Comparison of ENCODE assay signal across 15 cellular contexts in genomic region chr5:131259326-131259725, GRCh38. TPM values are rescaled to one million over a fixed set of nuclear protein-coding genes. Genes with fewer than 3 reads are reported as not detected.
DNase-seq lines count a peak whose midpoint lies in the region; ATAC-seq, FAIRE-seq and TF ChIP-seq lines count a peak whose summit lies in the region.
"Had no signal": no experiment of that assay in that cellular context is flagged by ENCODE, and none has a peak within 500 bp of the region (broad histone marks: within the 10 kb centered on the region; RNA-seq: fewer than 3 reads in every experiment).

No MANE protein-coding gene starts in this region.

- peak overlapping the region; percentile 63 for H3K4me2 ChIP-seq in mammary epithelial cell (ENCODE audit: insufficient read depth, low read depth, low read length)

- H3K27me3 ChIP-seq in mammary epithelial cell (ENCODE audit: insufficient read depth, low read length), result no peaks in the 10 kb centered on the region
- no peaks in the 10 kb centered on the region for H3K27me3 ChIP-seq in gastrocnemius medialis
- H3K27me3 ChIP-seq: uterus had no signal

- peaks cover 38% of the 10 kb centered on the region for H3K36me3 Mint-ChIP-seq in activated CD4-positive, alpha-beta T cell treated with anti-CD3 and anti-CD28 coated beads, Interleukin-2, amount 10 ng/mL, durations not matched to agents 7 days and 5 days (ENCODE audit: low read depth)

- H3K27me3 Mint-ChIP-seq in activated CD4-positive, alpha-beta T cell treated with anti-CD3 and anti-CD28 coated beads, Interleukin-2, amount 10 ng/mL, durations not matched to agents 7 days and 5 days, result no peaks in the 10 kb centered on the region

- H3K4me3 ChIP-seq in mammary epithelial cell (replicated peaks in 1 of 3; ENCODE audit: insufficient read depth in 1 of 3, low read depth in 2 of 3, low read length in 3 of 3) (no peak overlapping the region), gastrocnemius medialis (no peak overlapping the region)
- H3K4me3 ChIP-seq: coronary artery, uterus had no signal

- in situ Hi-C loops in mammary epithelial cell (cut with MboI; ENCODE audit: low sequenced_read_pairs in 2 of 2) (no loop called here), gastrocnemius medialis (cut with MboI; ENCODE audit: low sequenced_read_pairs in 4 of 4) (loop anchor here in 1 of 4 donors (10.0 kb wide), 1 partner anchor 95 kb away; the partner anchor contains the start of gene HINT1)

- H3K4me1 Mint-ChIP-seq in activated CD4-positive, alpha-beta T cell treated with anti-CD3 and anti-CD28 coated beads, Interleukin-2, amount 10 ng/mL, durations not matched to agents 7 days and 5 days, result peaks cover 71% of the 10 kb centered on the region

- H3K79me2 ChIP-seq in mammary epithelial cell (ENCODE audit: insufficient read depth, low read length), result peaks cover 5% of the 10 kb centered on the region

- no peak overlapping the region for H3K4me3 Mint-ChIP-seq in activated CD4-positive, alpha-beta T cell treated with anti-CD3 and anti-CD28 coated beads, Interleukin-2, amount 10 ng/mL, durations not matched to agents 7 days and 5 days
- H3K4me3 Mint-ChIP-seq: nephron progenitor cell had no signal

- POLR2A ChIA-PET in activated CD4-positive, alpha-beta T cell treated with anti-CD3 and anti-CD28 coated beads, Interleukin-2, amount 10 ng/mL, durations not matched to agents 7 days and 5 days (lab: Charles Lee), result no interaction called here

- CTCF ChIA-PET in activated CD4-positive, alpha-beta T cell treated with anti-CD3 and anti-CD28 coated beads, Interleukin-2, amount 10 ng/mL, durations not matched to agents 7 days and 5 days (lab: Charles Lee), result interaction anchor here (0.6 to 2.3 kb wide), 4 partner anchors 11 to 105 kb away, joined by 3 to 6 read pairs (median 4); partner anchors contain the start of gene HINT1
- CTCF ChIA-PET in mammary epithelial cell (lab: Charles Lee; ENCODE audit: low non-redundant PET), result no interaction called here

- no peak for DNase-seq in activated CD4-positive, alpha-beta T cell treated with anti-CD3 and anti-CD28 coated beads, Interleukin-2, amount 10 ng/mL, durations not matched to agents 7 days and 5 days
- DNase-seq in activated CD4-positive, alpha-beta T cell treated with anti-CD3 and anti-CD28 coated beads for 4 hours, result no peak
- DNase-seq in RCC 7860 (ENCODE audit: low spot score) (no peak), mammary epithelial cell (no peak), gastrocnemius medialis (no peak), NCI-H1436 (lab: John Stamatoyannopoulos, UW) (no peak), middle frontal gyrus (ENCODE audit: extremely low spot score, low spot score) (no peak), Kasumi-1 (lab: John Stamatoyannopoulos, UW) (no peak)
- DNase-seq: activated effector memory CD4-positive, alpha-beta T cell treated with Interleukin-2 at 50 U/mL for 16 hours; erythroblast; KBM-7; NCI-H1105 treated with DMSO at 0.1 percent for 48 hours; nephron progenitor cell; uterus had no signal

- FAIRE-seq in RCC 7860 (lab: Jason Lieb, UNC), result peak; percentile 20

- TF ChIP-seq POLR2A in gastrocnemius medialis (IDR thresholded peaks at IDR 0.05), result no peak

- H2AFZ ChIP-seq in mammary epithelial cell (ENCODE audit: low read depth, low read length), result peak overlapping the region; percentile 6

- intact Hi-C loops in mammary epithelial cell (cut with micrococcal nuclease) (no loop called here), gastrocnemius medialis (cut with DNase I; ENCODE audit: low total_unique reads) (no loop called here)

- H3K9ac ChIP-seq in mammary epithelial cell (ENCODE audit: insufficient read depth, low read length), result peak overlapping the region; percentile 3

- no peak overlapping the region for H3K27ac ChIP-seq in mammary epithelial cell (ENCODE audit: insufficient read depth, low read depth, low read length)
- H3K27ac ChIP-seq in gastrocnemius medialis, result peak overlapping the region; percentile 16 to 96 (median 37)
- H3K27ac ChIP-seq: coronary artery, uterus had no signal

- H3K4me1 ChIP-seq in mammary epithelial cell (ENCODE audit: insufficient read depth, low read length) (peaks cover 44% of the 10 kb centered on the region), gastrocnemius medialis (peaks cover 19 to 26% of the 10 kb centered on the region in 2 donors)
- H3K4me1 ChIP-seq: uterus had no signal

- H3K27ac Mint-ChIP-seq in activated CD4-positive, alpha-beta T cell treated with anti-CD3 and anti-CD28 coated beads, Interleukin-2, amount 10 ng/mL, durations not matched to agents 7 days and 5 days, result peak overlapping the region; percentile 33
- H3K27ac Mint-ChIP-seq: nephron progenitor cell had no signal

- H4K20me1 ChIP-seq in mammary epithelial cell (ENCODE audit: insufficient read depth, low read length), result no peaks in the 10 kb centered on the region

- H3K36me3 ChIP-seq in mammary epithelial cell (ENCODE audit: insufficient read depth, low read length) (no peaks in the 10 kb centered on the region), gastrocnemius medialis (no peaks in the 10 kb centered on the region)
- H3K36me3 ChIP-seq: uterus had no signal

- H3K9me3 ChIP-seq in mammary epithelial cell (replicated peaks; ENCODE audit: insufficient read depth, low read length), result no peaks in the 10 kb centered on the region
- no peaks in the 10 kb centered on the region for H3K9me3 ChIP-seq in gastrocnemius medialis
- H3K9me3 ChIP-seq: uterus had no signal

- no TSS peak for BruUV-seq in mammary epithelial cell (replicated peaks; lab: Mats Ljungman, UMichigan)

- TF ChIP-seq CTCF in mammary epithelial cell (conservative IDR thresholded peaks at IDR 0.05 in 1 of 2, IDR thresholded peaks at IDR 0.05 in 1 of 2; ENCODE audit: extremely low read depth in 1 of 2, insufficient read depth in 1 of 2, low read depth in 1 of 2, low read length in 2 of 2) (no peak), gastrocnemius medialis (IDR thresholded peaks at IDR 0.05 in 4 of 5, conservative IDR thresholded peaks at IDR 0.05 in 1 of 5) (no peak)

- ATAC-seq in gastrocnemius medialis, result no peak

- dilution Hi-C loops in mammary epithelial cell (cut with HindIII; ENCODE audit: low sequenced_read_pairs), result loop anchor here (5.0 kb wide), 1 partner anchor 37 kb away; no protein-coding TSS in a partner anchor

- H3K9me3 Mint-ChIP-seq in activated CD4-positive, alpha-beta T cell treated with anti-CD3 and anti-CD28 coated beads, Interleukin-2, amount 10 ng/mL, durations not matched to agents 7 days and 5 days, result peaks cover 2% of the 10 kb centered on the region
- H3K9me3 Mint-ChIP-seq: nephron progenitor cell had no signal

RNA-seq across cellular contexts. Expression of gene CDC42SE2, which starts 4.5 kb away (rescaled TPM):
- 100 to 1,000 TPM; 145 TPM for total RNA-seq in activated CD4-positive, alpha-beta T cell treated with anti-CD3 and anti-CD28 coated beads, Interleukin-2, amount 10 ng/mL, durations not matched to agents 7 days and 5 days
- total RNA-seq in mammary epithelial cell (10 to 100 TPM; 26.0 to 87.4 TPM), gastrocnemius medialis (10 to 100 TPM; 23.9 to 29.6 (median 26.4) TPM)
- 18.0 TPM for polyA plus RNA-seq in mammary epithelial cell
- 28.8 TPM for polyA minus RNA-seq in mammary epithelial cell
